Comparison of ENCODE assay signal across 8 cellular contexts in genomic region chr4:25312496-25313193, GRCh38. TPM values are rescaled to one million over a fixed set of nuclear protein-coding genes. Genes with fewer than 3 reads are reported as not detected.
A peak's percentile ranks its signal among the peaks of the same experiment; 100 is the strongest.
DNase-seq lines count a peak whose midpoint lies in the region; FAIRE-seq and TF ChIP-seq lines count a peak whose summit lies in the region.

A gene with protein sequence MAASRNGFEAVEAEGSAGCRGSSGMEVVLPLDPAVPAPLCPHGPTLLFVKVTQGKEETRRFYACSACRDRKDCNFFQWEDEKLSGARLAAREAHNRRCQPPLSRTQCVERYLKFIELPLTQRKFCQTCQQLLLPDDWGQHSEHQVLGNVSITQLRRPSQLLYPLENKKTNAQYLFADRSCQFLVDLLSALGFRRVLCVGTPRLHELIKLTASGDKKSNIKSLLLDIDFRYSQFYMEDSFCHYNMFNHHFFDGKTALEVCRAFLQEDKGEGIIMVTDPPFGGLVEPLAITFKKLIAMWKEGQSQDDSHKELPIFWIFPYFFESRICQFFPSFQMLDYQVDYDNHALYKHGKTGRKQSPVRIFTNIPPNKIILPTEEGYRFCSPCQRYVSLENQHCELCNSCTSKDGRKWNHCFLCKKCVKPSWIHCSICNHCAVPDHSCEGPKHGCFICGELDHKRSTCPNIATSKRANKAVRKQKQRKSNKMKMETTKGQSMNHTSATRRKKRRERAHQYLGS (plus strand): TSS chr4:25312774. CDS start chr4:25312810, 36 bp downstream.

- H2AFZ ChIP-seq in Loucy (ENCODE audit: low read length) (peak within 1 kb of the TSS; percentile 94), neural progenitor cell (replicated peaks) (peak within 1 kb of the TSS; percentile 94)

- H4K20me1 ChIP-seq in Loucy (ENCODE audit: insufficient read depth, low read length, poor library complexity, severe bottlenecking): no peaks in the 10 kb centered on the region
- no peaks in the 10 kb centered on the region for H4K20me1 ChIP-seq in neural progenitor cell (ENCODE audit: low read depth)

- H3K27me3 ChIP-seq in H7 (ENCODE audit: control insufficient read depth, insufficient read depth, low read length) (no peaks in the 10 kb centered on the region), Loucy (ENCODE audit: insufficient read depth, low read length, poor library complexity, severe bottlenecking) (no peaks in the 10 kb centered on the region), neural progenitor cell (no peaks in the 10 kb centered on the region)

- H3K9me3 Mint-ChIP-seq in neural progenitor cell: no peaks in the 10 kb centered on the region

- peak; percentile 78 for TF ChIP-seq POLR2A in Raji (IDR thresholded peaks at IDR 0.05; ENCODE audit: insufficient read depth, low read depth, low read length)

- FAIRE-seq in G401.6 (lab: Jason Lieb, UNC): peak; percentile 81

- no peaks in the 10 kb centered on the region for H3K9me2 ChIP-seq in Loucy (replicated peaks; ENCODE audit: low read depth, low read length)

- H3K4me3 Mint-ChIP-seq in neural progenitor cell: peak within 1 kb of the TSS; percentile 98

- H3K27ac ChIP-seq in neural progenitor cell: peak within 1 kb of the TSS; percentile 92

- peaks cover 4% of the 10 kb centered on the region for H3K27me3 Mint-ChIP-seq in neural progenitor cell (ENCODE audit: insufficient read depth, low read depth)

- H3K9ac ChIP-seq in Loucy (ENCODE audit: low read depth, low read length, poor library complexity, severe bottlenecking): peak within 1 kb of the TSS; percentile 84
- peak within 1 kb of the TSS; percentile 83 for H3K9ac ChIP-seq in neural progenitor cell

- H3K4me1 ChIP-seq in Loucy (ENCODE audit: insufficient read depth, low read length, poor library complexity, severe bottlenecking) (peaks cover 24% of the 10 kb centered on the region), neural progenitor cell (peaks cover 6% of the 10 kb centered on the region)

- peak within 1 kb of the TSS; percentile 93 for H3K27ac Mint-ChIP-seq in neural progenitor cell

- TF ChIP-seq CTCF in Loucy (conservative IDR thresholded peaks at IDR 0.05; ENCODE audit: low read length): peak; percentile 97
- peak; percentile 100 for TF ChIP-seq CTCF in fibroblast of villous mesenchyme (IDR thresholded peaks at IDR 0.05; ENCODE audit: insufficient read depth, low read depth, low read length)
- peak; percentile 100 for TF ChIP-seq CTCF in neural progenitor cell (IDR thresholded peaks at IDR 0.05)

- H3K36me3 ChIP-seq in H7 (replicated peaks; ENCODE audit: control insufficient read depth, insufficient read depth, low read length): no peaks in the 10 kb centered on the region
- H3K36me3 ChIP-seq in Loucy (ENCODE audit: insufficient read depth, low read length): no peaks in the 10 kb centered on the region
- H3K36me3 ChIP-seq in neural progenitor cell: no peaks in the 10 kb centered on the region

- H3K79me2 ChIP-seq in Loucy (ENCODE audit: insufficient read depth, low read length) (peaks cover 29% of the 10 kb centered on the region), neural progenitor cell (ENCODE audit: low read depth) (peaks cover 17% of the 10 kb centered on the region)

- peaks cover 9% of the 10 kb centered on the region for H3F3A ChIP-seq in Loucy (ENCODE audit: low read depth)
- peaks cover 7% of the 10 kb centered on the region for H3F3A ChIP-seq in neural progenitor cell (ENCODE audit: low read depth)

- DNase-seq in H7 (peak; percentile 94), fibroblast of villous mesenchyme (ENCODE audit: low read depth) (peak; percentile 94), neural progenitor cell (ENCODE audit: low spot score) (peak; percentile 94), stromal cell of bone marrow (ENCODE audit: low read depth) (peak; percentile 76)
- DNase-seq in activated T-helper 9 cell treated with anti-CD3 and anti-CD28 coated beads, Interleukin-2, amount 50 U/mL, for 16 hours (ENCODE audit: low read depth): peak; percentile 86

- H3K9me3 ChIP-seq in Loucy (ENCODE audit: insufficient read depth, low read depth, low read length) (no peaks in the 10 kb centered on the region), neural progenitor cell (ENCODE audit: low read depth) (no peaks in the 10 kb centered on the region)

- peak within 1 kb of the TSS; percentile 83 for H3K4me2 ChIP-seq in Loucy (ENCODE audit: low read depth, low read length, poor library complexity, severe bottlenecking)
- peak within 1 kb of the TSS; percentile 85 for H3K4me2 ChIP-seq in neural progenitor cell

- H3K4me3 ChIP-seq in H7 (ENCODE audit: insufficient read depth, low read depth, low read length): peak within 1 kb of the TSS; percentile 66
- peak within 1 kb of the TSS; percentile 90 for H3K4me3 ChIP-seq in Loucy (ENCODE audit: low read length, poor library complexity, severe bottlenecking)
- H3K4me3 ChIP-seq in fibroblast of villous mesenchyme (ENCODE audit: low read depth, low read length): peak within 1 kb of the TSS; percentile 74
- H3K4me3 ChIP-seq in neural progenitor cell: peak within 1 kb of the TSS; percentile 83

- peaks cover 11% of the 10 kb centered on the region for H3K4me1 Mint-ChIP-seq in neural progenitor cell

- H3K36me3 Mint-ChIP-seq in neural progenitor cell: no peaks in the 10 kb centered on the region

RNA-seq across cellular contexts. Expression of the gene that starts here (rescaled TPM):
- 12.4 and 14.6 TPM in 2 replicates for total RNA-seq in H7 (2014; rRNA removed; shearing (Covaris generic))
- 11.0 and 15.1 TPM in 2 replicates for total RNA-seq in fibroblast of villous mesenchyme
- total RNA-seq in neural progenitor cell (ENCODE audit: low replicate concordance): 20.5 and 23.9 TPM in 2 replicates

Comparison
In these comparisons a context has a peak if more than half of its experiments do, and no peak if none do; other contexts are left out.
1. Peak in every context shown above with its lines: DNase-seq, H3K4me3 ChIP-seq and H3K27ac ChIP-seq.